Comparison of ENCODE assay signal across 1 cellular context in the genomic region with DNA sequence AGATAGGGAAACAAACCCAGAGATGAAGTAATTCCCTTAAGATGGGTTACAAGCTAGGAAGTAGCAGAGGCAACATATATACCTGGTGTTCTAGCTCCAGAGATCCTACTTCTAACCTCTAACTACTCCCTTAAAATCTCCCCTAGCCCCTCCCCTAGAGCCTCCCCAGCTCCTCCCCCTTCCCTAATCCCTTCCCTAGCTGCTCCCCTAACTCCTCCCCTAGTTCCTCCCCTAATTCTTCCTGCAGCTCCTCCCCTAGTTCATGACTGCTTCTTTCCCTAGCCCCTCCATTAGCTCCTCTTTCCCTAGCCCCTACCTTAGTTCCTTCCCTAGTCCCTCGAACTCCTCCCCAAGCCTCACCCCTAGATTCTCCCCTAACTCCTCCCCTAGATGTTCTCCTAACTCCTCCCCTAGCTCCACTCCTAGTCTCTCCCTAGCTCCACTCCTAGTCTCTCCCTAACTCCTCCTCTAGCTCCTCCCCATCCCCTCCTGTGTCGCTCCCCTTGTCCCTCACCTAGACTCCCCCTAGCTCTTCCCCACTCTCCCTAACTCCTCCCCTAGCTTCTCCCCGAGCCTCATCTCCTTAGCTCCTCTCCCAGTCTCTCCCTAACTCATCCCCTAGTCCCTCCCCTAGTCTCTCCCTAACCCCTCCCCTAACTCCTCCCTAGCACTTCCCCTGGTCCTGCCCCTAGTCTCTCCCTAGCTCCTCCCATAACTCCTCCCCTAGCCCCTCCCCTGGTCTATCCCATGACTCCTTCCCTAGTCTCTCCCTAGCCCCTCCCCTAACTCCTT.
TF ChIP-seq lines count a peak whose summit lies in the region.

No MANE protein-coding gene starts in this region.

TF ChIP-seq in IMR-90, 13 proteins besides CTCF, POLR2A, EP300 and RAD21:
- TF ChIP-seq RFX5 (IDR thresholded peaks at IDR 0.05; ENCODE audit: low read depth, low read length): no peak
- TF ChIP-seq RCOR1 (IDR thresholded peaks at IDR 0.05; ENCODE audit: insufficient replicate concordance, low read length): no peak
- TF ChIP-seq SMC3 (IDR thresholded peaks at IDR 0.05; ENCODE audit: low read depth, low read length): no peak
- TF ChIP-seq MAZ (IDR thresholded peaks at IDR 0.05; ENCODE audit: borderline replicate concordance, low read depth, low read length): no peak
- no peak for TF ChIP-seq CEBPB (IDR thresholded peaks at IDR 0.05; ENCODE audit: low read depth, low read length)
- TF ChIP-seq BHLHE40 (IDR thresholded peaks at IDR 0.05; ENCODE audit: low read depth, low read length): no peak
- no peak for TF ChIP-seq ELK1 (IDR thresholded peaks at IDR 0.05; ENCODE audit: borderline replicate concordance, low read depth, low read length)
- TF ChIP-seq CHD1 (IDR thresholded peaks at IDR 0.05; ENCODE audit: low read depth, low read length): no peak
- TF ChIP-seq MXI1 (IDR thresholded peaks at IDR 0.05; ENCODE audit: borderline replicate concordance, low read depth, low read length): no peak
- no peak for TF ChIP-seq FOS (IDR thresholded peaks at IDR 0.05; ENCODE audit: low read depth, low read length)
